ENCODE assay signal across 27 cellular contexts in the genomic region with DNA sequence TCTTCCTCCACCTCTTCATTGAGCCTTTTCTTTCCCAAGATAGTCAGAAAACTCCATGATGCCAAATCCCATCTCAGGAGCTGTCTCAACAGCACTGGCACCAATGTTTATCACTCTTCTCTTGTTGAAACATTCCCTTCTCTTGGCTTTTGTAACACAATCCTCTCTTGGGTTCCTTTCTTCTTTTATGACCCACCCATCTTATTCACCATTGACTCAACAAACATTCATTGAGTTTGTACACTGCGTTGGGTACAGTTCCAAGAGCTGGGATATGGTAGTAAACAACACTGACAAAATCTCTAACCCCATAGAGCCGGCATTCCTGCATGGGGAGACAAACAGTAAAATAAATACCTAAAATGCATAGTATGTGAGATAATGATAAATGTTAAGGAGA.
"Had no signal": no experiment of that assay in that cellular context is flagged by ENCODE, and none has a peak within 500 bp of the region (broad histone marks: within the 10 kb centered on the region; RNA-seq: fewer than 3 reads in every experiment).

No MANE protein-coding gene starts in this region.

- H3K36me3 ChIP-seq: colonic mucosa, esophagus squamous epithelium, gastroesophageal sphincter, heart left ventricle, left lung, neural progenitor cell, prostate gland, right atrium auricular region, tibial artery, upper lobe of left lung, uterus had no signal

- ATAC-seq: gastroesophageal sphincter; heart left ventricle; left cardiac atrium; left lung; naive thymus-derived CD4-positive, alpha-beta T cell; sciatic nerve; stimulated activated memory B cell treated with anti-CD40 and anti-IgM and Interleukin-4, amounts not matched to agents 10 μg/mL and 1 μg/mL and 100 μg/mL, for 72 hours; stimulated activated naive CD8-positive, alpha-beta T cell treated with anti-CD3 and anti-CD28 coated beads, Interleukin-15, Interleukin-2, amounts not matched to agents 100 U/mL and 50 U/mL, for 24 hours had no signal

- H3K4me3 ChIP-seq: colonic mucosa, esophagus squamous epithelium, gastroesophageal sphincter, heart left ventricle, hepatocyte, left lung, neural progenitor cell, prostate gland, right atrium auricular region, testis, tibial artery, upper lobe of left lung, uterus had no signal

- H3K9me3 ChIP-seq: colonic mucosa, esophagus squamous epithelium, gastroesophageal sphincter, heart left ventricle, left lung, prostate gland, right atrium auricular region, testis, tibial artery, upper lobe of left lung, uterus had no signal

- H3K4me2 ChIP-seq: hepatocyte, neural progenitor cell had no signal

- DNase-seq: colonic mucosa; effector CD8-positive, alpha-beta T cell; endodermal cell; erythroblast; esophagus squamous epithelium; foreskin fibroblast; heart left ventricle; left cardiac atrium; left lung; mesendoderm; midbrain; naive thymus-derived CD4-positive, alpha-beta T cell; stimulated activated CD4-positive, alpha-beta T cell treated with anti-CD3 and anti-CD28 coated beads, Interleukin-2, amount 100 ng/mL, for 24 hours; stimulated activated CD4-positive, alpha-beta T cell treated with anti-CD3 and anti-CD28 coated beads, Interleukin-4, amount 100 ng/mL, for 4 hours; stimulated activated naive CD8-positive, alpha-beta T cell treated with anti-CD3 and anti-CD28 coated beads, Interleukin-15, Interleukin-2, amounts not matched to agents 100 U/mL and 50 U/mL, for 24 hours; substantia nigra; testis; tibial artery; upper lobe of left lung; uterus had no signal

- H3K79me2 ChIP-seq: hepatocyte had no signal

- H3K27ac ChIP-seq: colonic mucosa, esophagus squamous epithelium, gastroesophageal sphincter, heart left ventricle, hepatocyte, left lung, neural progenitor cell, prostate gland, right atrium auricular region, testis, tibial artery, upper lobe of left lung, uterus had no signal

- H3K9ac ChIP-seq: neural progenitor cell had no signal

- H3K27me3 ChIP-seq: colonic mucosa, esophagus squamous epithelium, gastroesophageal sphincter, heart left ventricle, hepatocyte, left lung, neural progenitor cell, right atrium auricular region, testis, tibial artery, upper lobe of left lung, uterus had no signal

- H3K4me1 ChIP-seq: colonic mucosa, esophagus squamous epithelium, gastroesophageal sphincter, heart left ventricle, left lung, prostate gland, right atrium auricular region, testis, upper lobe of left lung, uterus had no signal

- H2AFZ ChIP-seq: hepatocyte, neural progenitor cell had no signal
